20 cellular contexts compared by ENCODE assay signal in genomic region chr13:92054389-92054788, GRCh38.
DNase-seq lines count a peak whose midpoint lies in the region; ATAC-seq, FAIRE-seq and TF ChIP-seq lines count a peak whose summit lies in the region.
"Had no signal": no experiment of that assay in that cellular context is flagged by ENCODE, and none has a peak within 500 bp of the region (broad histone marks: within the 10 kb centered on the region; RNA-seq: fewer than 3 reads in every experiment).

No MANE protein-coding gene starts in this region.

- DNase-seq in HEK293T (ENCODE audit: extremely low spot score), result no peak
- DNase-seq in left colon, result no peak
- DNase-seq in right lobe of liver, result no peak
- DNase-seq in kidney tubule cell (ENCODE audit: low spot score), result no peak
- no peak for DNase-seq in GM10266 (ENCODE audit: extremely low spot score)
- DNase-seq in HTR-8/SVneo (ENCODE audit: insufficient read length, low spot score), result no peak
- DNase-seq in esophagus squamous epithelium (lab: John Stamatoyannopoulos, UW), result no peak
- DNase-seq: 8988T; CD4-positive, alpha-beta memory T cell; COR-L47; DMS 273 treated with DMSO at 0.1 percent for 48 hours; DMS79; GDM1; GOT3; H7; IMR-90 had no signal

- CTCF ChIA-PET in HEK293T (lab: Yijun Ruan, JAX), result no interaction called here

- peak; percentile 68 for ATAC-seq in GM18517 (IDR thresholded peaks at IDR 0.05; ENCODE audit: unreplicated experiment)
- peak; percentile 72 for ATAC-seq in left colon
- peak; percentile 90 to 99 (median 96) for ATAC-seq in right lobe of liver
- ATAC-seq: HCT116, K562 had no signal

- TF ChIP-seq POLR2A in right lobe of liver (IDR thresholded peaks at IDR 0.05), result no peak
- TF ChIP-seq POLR2A in esophagus squamous epithelium (IDR thresholded peaks at IDR 0.05), result no peak

- FAIRE-seq in HTR-8/SVneo (lab: Jason Lieb, UNC), result no peak
- FAIRE-seq: K562 had no signal

- H3K27me3 ChIP-seq in right lobe of liver (no peaks in the 10 kb centered on the region), esophagus squamous epithelium (no peaks in the 10 kb centered on the region)
- H3K27me3 ChIP-seq: BLaER1 had no signal

- intact Hi-C loops in left colon (cut with DNase I, micrococcal nuclease) (no loop called here), right lobe of liver (cut with DNase I) (no loop called here), esophagus squamous epithelium (cut with DNase I) (no loop called here)

- no peaks in the 10 kb centered on the region for H3K36me3 ChIP-seq in right lobe of liver
- no peaks in the 10 kb centered on the region for H3K36me3 ChIP-seq in esophagus squamous epithelium
- H3K36me3 ChIP-seq: BLaER1 had no signal

- H3K4me3 ChIP-seq in right lobe of liver (no peak overlapping the region), esophagus squamous epithelium (no peak overlapping the region)
- H3K4me3 ChIP-seq: BLaER1, K562 had no signal

- H3K9me3 ChIP-seq in right lobe of liver (no peaks in the 10 kb centered on the region), esophagus squamous epithelium (no peaks in the 10 kb centered on the region)
- H3K9me3 ChIP-seq: BLaER1 had no signal

- POLR2A ChIA-PET in HEK293T (lab: Yijun Ruan, JAX), result no interaction called here

- H3K27ac ChIP-seq in right lobe of liver (peak overlapping the region in 1 of 3 donors; percentile 45), esophagus squamous epithelium (no peak overlapping the region)
- H3K27ac ChIP-seq: BLaER1 had no signal

- TF ChIP-seq CTCF in right lobe of liver (IDR thresholded peaks at IDR 0.05) (no peak), GM10266 (IDR thresholded peaks at IDR 0.05; ENCODE audit: control insufficient read depth, insufficient read depth, low read depth, missing control alignments) (no peak), esophagus squamous epithelium (IDR thresholded peaks at IDR 0.05) (no peak)

- H3K4me1 ChIP-seq in right lobe of liver (no peaks in the 10 kb centered on the region), esophagus squamous epithelium (no peaks in the 10 kb centered on the region)
- H3K4me1 ChIP-seq: BLaER1 had no signal

TF ChIP-seq in HEK293T, 16 proteins besides CTCF, POLR2A, EP300 and RAD21:
- no peak for TF ChIP-seq FOXM1 (IDR thresholded peaks at IDR 0.05; ENCODE audit: borderline replicate concordance)
- 0 out of 2 replicates have a peak, but pooled peaks have one; percentile 9 for TF ChIP-seq FOXK2 (IDR thresholded peaks at IDR 0.05)
